Comparison of ENCODE assay signal across 8 cellular contexts in genomic region chr7:137992738-137993394, GRCh38. TPM values are rescaled to one million over a fixed set of nuclear protein-coding genes. Genes with fewer than 3 reads are reported as not detected.
DNase-seq lines count a peak whose midpoint lies in the region; ATAC-seq and TF ChIP-seq lines count a peak whose summit lies in the region.

No MANE protein-coding gene starts in this region.

- H3K4me1 Mint-ChIP-seq in CD14-positive monocyte, result peaks cover 33% of the 10 kb centered on the region

- H3K9me3 ChIP-seq in adrenal gland (replicated peaks in 1 of 3) (no peaks in the 10 kb centered on the region), vagina (no peaks in the 10 kb centered on the region)

- no peaks in the 10 kb centered on the region for H3K36me3 ChIP-seq in adrenal gland (replicated peaks in 1 of 2)
- H3K36me3 ChIP-seq in vagina, result no peaks in the 10 kb centered on the region

- no peak overlapping the region for H3K4me3 Mint-ChIP-seq in CD14-positive monocyte

- peaks cover 0 to 2% (median 0%) of the 10 kb centered on the region in 3 donors for H3K27me3 Mint-ChIP-seq in CD14-positive monocyte (ENCODE audit: low read depth in 3 of 3)

- 37 to 49% (median 46%) methylated on average over 4 of the region's 4 CpGs for WGBS in adrenal gland, 4 donors

- H3K27ac Mint-ChIP-seq in CD14-positive monocyte, result peak overlapping the region in 6 of 7 donors; percentile 6 to 68 (median 40)

- peaks cover 7 to 9% of the 10 kb centered on the region in 2 donors for H3K36me3 Mint-ChIP-seq in CD14-positive monocyte

- TF ChIP-seq CTCF in CD14-positive monocyte (IDR thresholded peaks at IDR 0.05), result no peak
- TF ChIP-seq CTCF in adrenal gland (IDR thresholded peaks at IDR 0.05), result no peak
- TF ChIP-seq CTCF in vagina (IDR thresholded peaks at IDR 0.05), result no peak

- H3K4me3 ChIP-seq in adrenal gland (no peak overlapping the region), vagina (no peak overlapping the region)

- H3K27ac ChIP-seq in adrenal gland (peak overlapping the region; percentile 15 to 91 (median 75)), vagina (peak overlapping the region; percentile 57)

- TF ChIP-seq POLR2A in adrenal gland (IDR thresholded peaks at IDR 0.05) (no peak), vagina (IDR thresholded peaks at IDR 0.05) (no peak)

- intact Hi-C loops in CD14-positive monocyte (cut with micrococcal nuclease) (no loop called here), adrenal gland (cut with DNase I) (no loop called here), vagina (cut with DNase I) (no loop called here)

- H3K27me3 ChIP-seq in adrenal gland (no peaks in the 10 kb centered on the region), vagina (no peaks in the 10 kb centered on the region)

- H3K9me3 Mint-ChIP-seq in CD14-positive monocyte, result peaks cover 0 to 4% (median 0%) of the 10 kb centered on the region in 7 donors

- DNase-seq in CD14-positive monocyte (ENCODE audit: low spot score) (no peak), adrenal gland (peak in 4 of 7 donors; percentile 54 to 72 (median 61)), left lobe of liver (ENCODE audit: low spot score) (no peak), vagina (ENCODE audit: extremely low spot score in 2 of 2) (peak in 1 of 2 donors; percentile 99), NK-92 (lab: John Stamatoyannopoulos, UW; ENCODE audit: unreplicated experiment) (no peak)

- ATAC-seq in GM19397 (IDR thresholded peaks at IDR 0.05; ENCODE audit: unreplicated experiment) (peak; percentile 43), HG03565 (IDR thresholded peaks at IDR 0.05; ENCODE audit: unreplicated experiment) (peak; percentile 46), left lobe of liver (peak; percentile 34), GM18861 (IDR thresholded peaks at IDR 0.05; ENCODE audit: unreplicated experiment) (no peak)

- H3K4me1 ChIP-seq in adrenal gland (replicated peaks in 1 of 2) (peaks cover 66 to 95% of the 10 kb centered on the region in 2 donors), vagina (peaks cover 86% of the 10 kb centered on the region)

RNA-seq across cellular contexts. Expression of gene CREB3L2, which starts 9.0 kb away (rescaled TPM):
- 10 to 100 TPM in 1 of 2 donors, 1 to 10 TPM in 1; 6.9 to 11.9 TPM for polyA plus RNA-seq in CD14-positive monocyte
- 100 to 1,000 TPM in 4 of 8 donors, 10 to 100 TPM in 4; 44.0 to 169 (median 102) TPM for total RNA-seq in adrenal gland
- polyA plus RNA-seq in adrenal gland, result 10 to 100 TPM; 11.4 to 71.1 (median 13.1) TPM
- total RNA-seq in left lobe of liver, result 27.1 TPM
- total RNA-seq in vagina, result 28.7 TPM

Comparison
In these comparisons a context has a peak if more than half of its experiments do, and no peak if none do; other contexts are left out.
1. DNase-seq: peak in adrenal gland (4 of 7); none in CD14-positive monocyte (single experiment), left lobe of liver (single experiment) and NK-92 (single experiment).